ENCODE assay signal across 9 cellular contexts in genomic region chr10:69630651-69631400, GRCh38. TPM values are rescaled to one million over a fixed set of nuclear protein-coding genes. Genes with fewer than 3 reads are reported as not detected.
DNase-seq lines count a peak whose midpoint lies in the region; ATAC-seq, FAIRE-seq and TF ChIP-seq lines count a peak whose summit lies in the region.
"Had no signal": no experiment of that assay in that cellular context is flagged by ENCODE, and none has a peak within 500 bp of the region (broad histone marks: within the 10 kb centered on the region; RNA-seq: fewer than 3 reads in every experiment).

No MANE protein-coding gene starts in this region.

- CTCF ChIA-PET in H1 (lab: Charles Lee; ENCODE audit: partially characterized antibody), result interaction anchor here (1.5 to 41.0 kb wide), 5 partner anchors 10 to 113 kb away, joined by 4 to 1374 read pairs (median 578); partner anchors contain the start of gene NEUROG3

- H3K23ac ChIP-seq in H1 (ENCODE audit: insufficient read length), result no peak overlapping the region

- POLR2A ChIA-PET in H1 (lab: Charles Lee; ENCODE audit: partially characterized antibody), result no interaction called here

- H3K4me3 Mint-ChIP-seq in natural killer cell, result peak overlapping the region; percentile 65
- H3K4me3 Mint-ChIP-seq: dendritic cell treated with granulocyte-macrophage colony-stimulating factor and Interleukin-4, amounts not matched to agents 40 ng/mL and 50 ng/mL, for 4 days had no signal

- no peak for TF ChIP-seq EP300 in H1 (IDR thresholded peaks at IDR 0.05; ENCODE audit: borderline replicate concordance in 1 of 2, low read depth in 2 of 2, low read length in 2 of 2)

- FAIRE-seq in H1 (lab: Jason Lieb, UNC), result no peak

- H4K5ac ChIP-seq in H1 (ENCODE audit: insufficient read length, low read depth, low read length), result no peak overlapping the region

- no peaks in the 10 kb centered on the region for H3K36me3 Mint-ChIP-seq in natural killer cell

- H3K4me2 ChIP-seq in H1 (ENCODE audit: insufficient read depth in 1 of 2, low read depth in 2 of 2, low read length in 2 of 2), result peak overlapping the region; percentile 72 to 96

- peaks cover 8% of the 10 kb centered on the region for H3K23me2 ChIP-seq in H1 (ENCODE audit: low read depth, low read length)

- H2AFZ ChIP-seq in ACC112 (ENCODE audit: low read length, unreplicated experiment), result peak overlapping the region; percentile 67
- peak overlapping the region; percentile 74; the same call in 1 of the 2 replicates for H2AFZ ChIP-seq in H1 (ENCODE audit: low read length)

- H3K79me2 ChIP-seq in ACC112 (ENCODE audit: control insufficient read depth, insufficient read depth, low read length, unreplicated experiment) (no peaks in the 10 kb centered on the region), H1 (ENCODE audit: control insufficient read depth in 1 of 2, insufficient read depth in 2 of 2, low read length in 2 of 2) (no peaks in the 10 kb centered on the region)

- H3K4me1 ChIP-seq in ACC112 (ENCODE audit: control insufficient read depth, insufficient read depth, low read length, unreplicated experiment) (no peaks in the 10 kb centered on the region), H1 (replicated peaks in 1 of 4; ENCODE audit: control insufficient read depth in 3 of 4, insufficient read depth in 4 of 4, low read length in 3 of 4) (peaks cover 0 to 7% (median 5%) of the 10 kb centered on the region in 4 experiments; a peak in 5 of 7 replicates)

- peaks cover 0 to 2% of the 10 kb centered on the region in 2 experiments for H4K20me1 ChIP-seq in H1 (replicated peaks in 1 of 2; ENCODE audit: control insufficient read depth in 1 of 2, insufficient read depth in 2 of 2, low read length in 2 of 2)

- peak overlapping the region; percentile 72 for H4K8ac ChIP-seq in H1 (ENCODE audit: extremely low read depth, insufficient read depth, low read length)

- H3K27ac Mint-ChIP-seq in natural killer cell, result no peak overlapping the region
- H3K27ac Mint-ChIP-seq: dendritic cell treated with granulocyte-macrophage colony-stimulating factor and Interleukin-4, amounts not matched to agents 40 ng/mL and 50 ng/mL, for 4 days had no signal

- TF ChIP-seq CTCF in LNCaP clone FGC (IDR thresholded peaks at IDR 0.05; ENCODE audit: control insufficient read depth, extremely low read depth, insufficient read depth), result no peak
- TF ChIP-seq CTCF in H1 (IDR thresholded peaks at IDR 0.05; ENCODE audit: control extremely low read depth in 1 of 3, insufficient read depth in 1 of 3, low read depth in 1 of 3, low read length in 3 of 3), result no peak
- TF ChIP-seq CTCF in natural killer cell (IDR thresholded peaks at IDR 0.05), result no peak

- no peak overlapping the region for H3K56ac ChIP-seq in H1 (replicated peaks; ENCODE audit: insufficient read length, low read depth, low read length)

- H3K9me3 ChIP-seq in H1 (ENCODE audit: insufficient read depth in 2 of 2, low read depth in 1 of 2, low read length in 1 of 2), result no peaks in the 10 kb centered on the region

- no peaks in the 10 kb centered on the region for H3K4me1 Mint-ChIP-seq in natural killer cell

- peaks cover 0 to 11% of the 10 kb centered on the region in 2 donors for H3K27me3 Mint-ChIP-seq in natural killer cell (ENCODE audit: low read depth in 2 of 2)

- no peak overlapping the region for H2BK5ac ChIP-seq in H1 (ENCODE audit: low read depth, low read length)

- peak overlapping the region; percentile 64 for H4K91ac ChIP-seq in H1 (replicated peaks; ENCODE audit: insufficient read length, low read length)

- no peak overlapping the region; the same call in 1 of the 2 replicates for H2AK5ac ChIP-seq in H1 (ENCODE audit: low read depth, low read length)

- TF ChIP-seq RAD21 in H1 (IDR thresholded peaks at IDR 0.05 in 1 of 2, conservative IDR thresholded peaks at IDR 0.05 in 1 of 2; ENCODE audit: low read depth in 2 of 2, low read length in 2 of 2), result no peak

- H3K4ac ChIP-seq in H1 (replicated peaks; ENCODE audit: insufficient read length, low read depth, low read length), result peak overlapping the region; percentile 57

- H2BK12ac ChIP-seq in H1 (ENCODE audit: low read depth, low read length), result 0 out of 2 replicates have a peak overlapping the region, but pooled peaks have one; percentile 12

- H3K27ac ChIP-seq in ACC112 (ENCODE audit: low read depth, low read length), result no peak overlapping the region
- no peak overlapping the region for H3K27ac ChIP-seq in H1 (ENCODE audit: low read depth, low read length)

- H3K9me3 Mint-ChIP-seq in natural killer cell, result no peaks in the 10 kb centered on the region
- H3K9me3 Mint-ChIP-seq: dendritic cell treated with granulocyte-macrophage colony-stimulating factor and Interleukin-4, amounts not matched to agents 40 ng/mL and 50 ng/mL, for 4 days had no signal

- H3K27me3 ChIP-seq in ACC112 (ENCODE audit: insufficient read depth, low read length), result peaks cover 45% of the 10 kb centered on the region
- H3K27me3 ChIP-seq in H1 (replicated peaks in 1 of 4; ENCODE audit: control insufficient read depth in 3 of 4, extremely low read depth in 1 of 4, insufficient read depth in 3 of 4, low read length in 3 of 4), result peaks cover 0 to 9% (median 4%) of the 10 kb centered on the region in 4 experiments; a peak in 4 of 7 replicates

- peak overlapping the region in 3 of 4 experiments; percentile 46 to 58 (median 55); a peak in 6 of 7 replicates for H3K9ac ChIP-seq in H1 (replicated peaks in 1 of 4; ENCODE audit: extremely low read depth in 1 of 4, low read depth in 3 of 4, low read length in 3 of 4)

- WGBS in H1 (ENCODE audit: extremely low coverage in 1 of 2, insufficient coverage in 1 of 2, insufficient read length in 1 of 2, insufficient replicate concordance in 2 of 2, low coverage in 1 of 2, low lambda C conversion rate in 2 of 2, missing lambda C conversion rate in 1 of 2), 2 experiments, result 40% methylated on average over 24 of the region's 24 CpGs; no CpG with 5 or more reads in 1 of the 2 experiments

- peak overlapping the region; percentile 78 for H3K18ac ChIP-seq in H1 (ENCODE audit: extremely low read depth, low read length)

- intact Hi-C loops in natural killer cell (cut with micrococcal nuclease), result no loop called here

- no peak overlapping the region for H2BK15ac ChIP-seq in H1 (ENCODE audit: low read length)

- ATAC-seq in natural killer cell, result no peak

- H3K36me3 ChIP-seq in ACC112 (ENCODE audit: insufficient read depth, low read length) (no peaks in the 10 kb centered on the region), H1 (ENCODE audit: control insufficient read depth in 2 of 4, insufficient read depth in 4 of 4, low read length in 3 of 4) (peaks cover 2 to 7% (median 3%) of the 10 kb centered on the region in 4 experiments; a peak in 2 of 8 replicates)

- H2BK20ac ChIP-seq in H1 (ENCODE audit: low read length), result no peak overlapping the region

- H2BK120ac ChIP-seq in H1 (replicated peaks; ENCODE audit: low read depth, low read length), result no peak overlapping the region

- H3K14ac ChIP-seq in H1 (ENCODE audit: insufficient read length), result no peak overlapping the region

- DNase-seq in LNCaP clone FGC (ENCODE audit: low read depth) (no peak), H1 (ENCODE audit: low read depth in 1 of 2, low spot score in 2 of 2) (no peak), natural killer cell (no peak), DMS79 treated with DMSO at 0.1 percent for 48 hours (lab: John Stamatoyannopoulos, UW) (no peak), GM19238 (ENCODE audit: insufficient read length, low spot score) (no peak), NCI-H146 treated with DMSO at 0.1 percent for 48 hours (lab: John Stamatoyannopoulos, UW; ENCODE audit: unreplicated experiment) (no peak)
- no peak for DNase-seq in stimulated activated naive CD4-positive, alpha-beta T cell treated with Interleukin-2 at 50 U/mL for 16 hours (lab: John Stamatoyannopoulos, UW)

- peak overlapping the region; percentile 77 for H3K4me3 ChIP-seq in ACC112 (ENCODE audit: low read depth, low read length)
- peak overlapping the region; percentile 86 for H3K4me3 ChIP-seq in LNCaP clone FGC (ENCODE audit: low read depth, low read length)
- peak overlapping the region; percentile 53 to 81 (median 79) for H3K4me3 ChIP-seq in H1 (ENCODE audit: extremely low read depth in 1 of 4, insufficient read depth in 2 of 4, low read depth in 3 of 4, low read length in 4 of 4)

- no peak for TF ChIP-seq POLR2A in H1 (IDR thresholded peaks at IDR 0.05; ENCODE audit: control extremely low read depth in 1 of 2, low read depth in 2 of 2, low read length in 2 of 2)

- H3K79me1 ChIP-seq in H1 (ENCODE audit: low read depth, low read length), result no peaks in the 10 kb centered on the region

TF ChIP-seq in H1, 55 proteins besides CTCF, POLR2A, EP300 and RAD21:
- TF ChIP-seq TCF12 (IDR thresholded peaks at IDR 0.05; ENCODE audit: low read depth, low read length) (no peak), PHF8 (conservative IDR thresholded peaks at IDR 0.05; ENCODE audit: low read depth, low read length) (peak; percentile 0; the same call in 1 of the 2 replicates), SIN3A (conservative IDR thresholded peaks at IDR 0.05 in 1 of 2, IDR thresholded peaks at IDR 0.05 in 1 of 2; ENCODE audit: low read depth in 1 of 2, low read length in 2 of 2) (no peak)

RNA-seq across cellular contexts. Expression of gene FAM241B, which starts 0.8 kb away (rescaled TPM):
- total RNA-seq in H1 (2021; fragmentation: NEBNext Ultra II Directional; extraction: Animal tissue kit (Norgen Biotek cat#: 25700)), result 18.6 and 19.3 TPM in 2 replicates
- 29.2 and 30.1 TPM in 2 replicates for polyA plus RNA-seq in H1 (2011; rRNA removed)
- polyA plus RNA-seq in H1 (2011; cell fraction: cytosol; rRNA removed), result 33.7 TPM
- 23.0 TPM for polyA plus RNA-seq in H1 (2011; cell fraction: nucleus; rRNA removed)
- polyA plus RNA-seq in H1 (2012, experiment 1 of 2), result 24.7 to 33.7 TPM (median 28.7 TPM) in 4 replicates
- polyA plus RNA-seq in H1 (2012, experiment 2 of 2), result 21.4 TPM
- 18.9 TPM for polyA plus RNA-seq in H1 (2013, experiment 1 of 2)
- 20.3 TPM for polyA plus RNA-seq in H1 (2013, experiment 2 of 2)
- polyA minus RNA-seq in H1 (2011; rRNA and poly(A)+ RNA removed), result 9.3 and 11.0 TPM in 2 replicates
- 8.7 TPM for polyA minus RNA-seq in H1 (2011; cell fraction: cytosol; rRNA and poly(A)+ RNA removed)
- polyA minus RNA-seq in H1 (2011; cell fraction: nucleus; rRNA and poly(A)+ RNA removed), result 14.9 TPM
- total RNA-seq in natural killer cell, result 1 to 10 TPM in 2 of 3 donors, not detected in 1; 1.1 to 1.3 TPM

RNA-seq across cellular contexts. Expression of gene NEUROG3, which starts 57.6 kb away (rescaled TPM):
- total RNA-seq in H1 (2021; fragmentation: NEBNext Ultra II Directional; extraction: Animal tissue kit (Norgen Biotek cat#: 25700)), result 0.31 TPM in 1 of 2 replicates, not detected in the other
- polyA plus RNA-seq in H1 (2011; rRNA removed), result 0.45 and 0.55 TPM in 2 replicates
- polyA plus RNA-seq in H1 (2011; cell fraction: cytosol; rRNA removed), result 0.19 TPM
- polyA plus RNA-seq in H1 (2011; cell fraction: nucleus; rRNA removed), result 0.26 TPM
- 0.21 to 0.25 TPM in 2 of 4 replicates, not detected in the others for polyA plus RNA-seq in H1 (2012, experiment 1 of 2)
- 0.38 TPM for polyA plus RNA-seq in H1 (2012, experiment 2 of 2)
- 0.10 TPM for polyA plus RNA-seq in H1 (2013, experiment 1 of 2)
- 0.26 TPM for polyA plus RNA-seq in H1 (2013, experiment 2 of 2)
- 0.24 TPM in 1 of 2 replicates, not detected in the other for polyA minus RNA-seq in H1 (2011; rRNA and poly(A)+ RNA removed)
- not detected for polyA minus RNA-seq in H1 (2011; cell fraction: cytosol; rRNA and poly(A)+ RNA removed)
- polyA minus RNA-seq in H1 (2011; cell fraction: nucleus; rRNA and poly(A)+ RNA removed), result not detected
- not detected for total RNA-seq in natural killer cell
